Comparison of ENCODE assay signal across 8 cellular contexts in genomic region chr3:134364061-134364935, GRCh38. TPM values are rescaled to one million over a fixed set of nuclear protein-coding genes. Genes with fewer than 3 reads are reported as not detected.
DNase-seq lines count a peak whose midpoint lies in the region; ATAC-seq, FAIRE-seq and TF ChIP-seq lines count a peak whose summit lies in the region.

No MANE protein-coding gene starts in this region.

- DNase-seq in NCI-H146 (lab: John Stamatoyannopoulos, UW) (peak; percentile 66), frontal cortex (ENCODE audit: low spot score in 2 of 2) (peak; percentile 81 to 87), nephron progenitor cell (peak; percentile 95), NCI-H748 treated with DMSO at 0.1 percent for 48 hours (lab: John Stamatoyannopoulos, UW) (no peak)
- DNase-seq in activated naive CD8-positive, alpha-beta T cell treated with anti-CD3 and anti-CD28 coated beads for 36 hours = no peak

- H3K27me3 Mint-ChIP-seq in activated naive CD8-positive, alpha-beta T cell treated with anti-CD3 and anti-CD28 coated beads for 36 hours = peaks cover 10% of the 10 kb centered on the region
- H3K27me3 Mint-ChIP-seq in nephron progenitor cell (ENCODE audit: low read depth, poor library complexity) = peaks cover 14% of the 10 kb centered on the region

- no peak for TF ChIP-seq CTCF in nephron progenitor cell (IDR thresholded peaks at IDR 0.05)

- H3K4me1 ChIP-seq in ES-I3 (ENCODE audit: insufficient read depth, low read length) = peaks cover 43% of the 10 kb centered on the region

- FAIRE-seq in frontal cortex (lab: Jason Lieb, UNC) = no peak

- H3K9me3 Mint-ChIP-seq in activated naive CD8-positive, alpha-beta T cell treated with anti-CD3 and anti-CD28 coated beads for 36 hours = no peaks in the 10 kb centered on the region
- no peaks in the 10 kb centered on the region for H3K9me3 Mint-ChIP-seq in nephron progenitor cell

- no peaks in the 10 kb centered on the region for H3K36me3 Mint-ChIP-seq in activated naive CD8-positive, alpha-beta T cell treated with anti-CD3 and anti-CD28 coated beads for 36 hours
- peaks cover 59% of the 10 kb centered on the region for H3K36me3 Mint-ChIP-seq in nephron progenitor cell (ENCODE audit: low read depth)

- no peaks in the 10 kb centered on the region for H3K9me3 ChIP-seq in ES-I3 (ENCODE audit: control insufficient read depth, insufficient read depth, low read length)

- H3K27ac Mint-ChIP-seq in activated naive CD8-positive, alpha-beta T cell treated with anti-CD3 and anti-CD28 coated beads for 36 hours = no peak overlapping the region
- peak overlapping the region; percentile 96 for H3K27ac Mint-ChIP-seq in nephron progenitor cell

- H3K4me3 Mint-ChIP-seq in activated naive CD8-positive, alpha-beta T cell treated with anti-CD3 and anti-CD28 coated beads for 36 hours = peak overlapping the region; percentile 58
- peak overlapping the region; percentile 70 for H3K4me3 Mint-ChIP-seq in nephron progenitor cell

- peaks cover 63% of the 10 kb centered on the region for H3K36me3 ChIP-seq in ES-I3 (ENCODE audit: insufficient read depth, low read length)

- no peak for ATAC-seq in HG02623 (IDR thresholded peaks at IDR 0.05; ENCODE audit: unreplicated experiment)
- no peak for ATAC-seq in HG03135 (IDR thresholded peaks at IDR 0.05; ENCODE audit: unreplicated experiment)

- peaks cover 15% of the 10 kb centered on the region for H3K4me1 Mint-ChIP-seq in activated naive CD8-positive, alpha-beta T cell treated with anti-CD3 and anti-CD28 coated beads for 36 hours
- peaks cover 59% of the 10 kb centered on the region for H3K4me1 Mint-ChIP-seq in nephron progenitor cell

- H3K9ac ChIP-seq in ES-I3 (ENCODE audit: low read depth, low read length) = peak overlapping the region; percentile 2; the same call in 1 of the 2 replicates

RNA-seq across cellular contexts. Expression of gene AMOTL2, which starts 9.9 kb away (rescaled TPM):
- total RNA-seq in activated naive CD8-positive, alpha-beta T cell treated with anti-CD3 and anti-CD28 coated beads for 36 hours = not detected
- total RNA-seq in frontal cortex = 62.0 TPM

Comparison
In these comparisons a context has a peak if more than half of its experiments do, and no peak if none do; other contexts are left out.
1. DNase-seq: peak in NCI-H146 (single experiment), frontal cortex (2 of 2) and nephron progenitor cell (single experiment); none in activated naive CD8-positive, alpha-beta T cell treated with anti-CD3 and anti-CD28 coated beads for 36 hours (single experiment) and NCI-H748 treated with DMSO at 0.1 percent for 48 hours (single experiment).
2. RNA of gene AMOTL2, which starts 9.9 kb away (total RNA-seq): 62.0 TPM in frontal cortex (single experiment); not detected in activated naive CD8-positive, alpha-beta T cell treated with anti-CD3 and anti-CD28 coated beads for 36 hours; every median in the first group is over 10 times any median in the second.